In genomic region chr1:223886516-223886921, GRCh38 we compare ENCODE assay signal across 1 cellular context.
TF ChIP-seq lines count a peak whose summit lies in the region.

No MANE protein-coding gene starts in this region.

TF ChIP-seq in K562, 482 proteins besides CTCF, POLR2A, EP300 and RAD21:
- TF ChIP-seq, protein P1, sequence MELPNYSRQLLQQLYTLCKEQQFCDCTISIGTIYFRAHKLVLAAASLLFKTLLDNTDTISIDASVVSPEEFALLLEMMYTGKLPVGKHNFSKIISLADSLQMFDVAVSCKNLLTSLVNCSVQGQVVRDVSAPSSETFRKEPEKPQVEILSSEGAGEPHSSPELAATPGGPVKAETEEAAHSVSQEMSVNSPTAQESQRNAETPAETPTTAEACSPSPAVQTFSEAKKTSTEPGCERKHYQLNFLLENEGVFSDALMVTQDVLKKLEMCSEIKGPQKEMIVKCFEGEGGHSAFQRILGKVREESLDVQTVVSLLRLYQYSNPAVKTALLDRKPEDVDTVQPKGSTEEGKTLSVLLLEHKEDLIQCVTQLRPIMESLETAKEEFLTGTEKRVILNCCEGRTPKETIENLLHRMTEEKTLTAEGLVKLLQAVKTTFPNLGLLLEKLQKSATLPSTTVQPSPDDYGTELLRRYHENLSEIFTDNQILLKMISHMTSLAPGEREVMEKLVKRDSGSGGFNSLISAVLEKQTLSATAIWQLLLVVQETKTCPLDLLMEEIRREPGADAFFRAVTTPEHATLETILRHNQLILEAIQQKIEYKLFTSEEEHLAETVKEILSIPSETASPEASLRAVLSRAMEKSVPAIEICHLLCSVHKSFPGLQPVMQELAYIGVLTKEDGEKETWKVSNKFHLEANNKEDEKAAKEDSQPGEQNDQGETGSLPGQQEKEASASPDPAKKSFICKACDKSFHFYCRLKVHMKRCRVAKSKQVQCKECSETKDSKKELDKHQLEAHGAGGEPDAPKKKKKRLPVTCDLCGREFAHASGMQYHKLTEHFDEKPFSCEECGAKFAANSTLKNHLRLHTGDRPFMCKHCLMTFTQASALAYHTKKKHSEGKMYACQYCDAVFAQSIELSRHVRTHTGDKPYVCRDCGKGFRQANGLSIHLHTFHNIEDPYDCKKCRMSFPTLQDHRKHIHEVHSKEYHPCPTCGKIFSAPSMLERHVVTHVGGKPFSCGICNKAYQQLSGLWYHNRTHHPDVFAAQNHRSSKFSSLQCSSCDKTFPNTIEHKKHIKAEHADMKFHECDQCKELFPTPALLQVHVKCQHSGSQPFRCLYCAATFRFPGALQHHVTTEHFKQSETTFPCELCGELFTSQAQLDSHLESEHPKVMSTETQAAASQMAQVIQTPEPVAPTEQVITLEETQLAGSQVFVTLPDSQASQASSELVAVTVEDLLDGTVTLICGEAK (IDR thresholded peaks at IDR 0.05) = no peak
- TF ChIP-seq, protein P1 (CRISPR knock-in tag; IDR thresholded peaks at IDR 0.05) = no peak
- no peak for TF ChIP-seq MTA3 (IDR thresholded peaks at IDR 0.05; ENCODE audit: borderline replicate concordance)
- TF ChIP-seq ARID1B (IDR thresholded peaks at IDR 0.05) = no peak
- peak; percentile 64 for TF ChIP-seq ATF3 (IDR thresholded peaks at IDR 0.05)
- TF ChIP-seq ATF3 (CRISPR knock-in tag; conservative IDR thresholded peaks at IDR 0.05) = no peak
- TF ChIP-seq JUND (IDR thresholded peaks at IDR 0.05; ENCODE audit: borderline replicate concordance, low read depth, low read length) = peak; percentile 39; the same call in 1 of the 2 replicates
- no peak for TF ChIP-seq JUND (tag; IDR thresholded peaks at IDR 0.05; ENCODE audit: borderline replicate concordance, low read depth, low read length)
TF ChIP-seq in K562: peak in this region for 2.
